10 cellular contexts compared by ENCODE assay signal in genomic region chr18:48137354-48138208, GRCh38.
DNase-seq lines count a peak whose midpoint lies in the region; ATAC-seq, FAIRE-seq and TF ChIP-seq lines count a peak whose summit lies in the region.
"Had no signal": no experiment of that assay in that cellular context is flagged by ENCODE, and none has a peak within 500 bp of the region (broad histone marks: within the 10 kb centered on the region; RNA-seq: fewer than 3 reads in every experiment).

No MANE protein-coding gene starts in this region.

- CTCF ChIA-PET in CD8-positive, alpha-beta T cell (lab: Charles Lee), result no interaction called here

- no peaks in the 10 kb centered on the region for H3K36me3 ChIP-seq in lower lobe of right lung
- H3K36me3 ChIP-seq in thoracic aorta, result no peaks in the 10 kb centered on the region
- no peaks in the 10 kb centered on the region for H3K36me3 ChIP-seq in CD8-positive, alpha-beta T cell (ENCODE audit: insufficient read depth, low read length)

- peaks cover 50% of the 10 kb centered on the region for H3K27me3 Mint-ChIP-seq in activated T-cell treated with anti-CD3 and anti-CD28 coated beads, Interleukin-2, amount 50 U/mL, for 4 hours (ENCODE audit: low read depth)
- peaks cover 44% of the 10 kb centered on the region for H3K27me3 Mint-ChIP-seq in CD8-positive, alpha-beta T cell (ENCODE audit: low read depth)

- POLR2A ChIA-PET in CD8-positive, alpha-beta T cell (lab: Charles Lee), result no interaction called here

- H3K4me1 ChIP-seq in lower lobe of right lung (peaks cover 59% of the 10 kb centered on the region), thoracic aorta (ENCODE audit: control insufficient read depth in 1 of 2, low read depth in 2 of 2) (peaks cover 5 to 45% of the 10 kb centered on the region in 2 donors)
- H3K4me1 ChIP-seq in CD8-positive, alpha-beta T cell (ENCODE audit: insufficient read depth, low read length), result no peaks in the 10 kb centered on the region

- intact Hi-C loops in lower lobe of right lung (cut with DNase I), result no loop called here
- intact Hi-C loops in CD8-positive, alpha-beta T cell (cut with DNase I, micrococcal nuclease), result no loop called here

- no peak for DNase-seq in activated T-cell treated with anti-CD3 and anti-CD28 coated beads, Interleukin-2, amount 50 U/mL, for 4 hours
- no peak for DNase-seq in activated T-cell treated with anti-CD3 and anti-CD28 coated beads, Interleukin-2, amount 50 U/mL, for 48 hours
- DNase-seq in amniotic epithelial cell (ENCODE audit: low read depth), result peak; percentile 26
- DNase-seq in lower lobe of right lung, result no peak
- no peak for DNase-seq in thoracic aorta (ENCODE audit: low spot score)
- DNase-seq in CD8-positive, alpha-beta T cell, result no peak
- no peak for DNase-seq in D721Med (ENCODE audit: insufficient read length, low spot score)
- no peak for DNase-seq in NCI-H2196 (lab: John Stamatoyannopoulos, UW; ENCODE audit: unreplicated experiment)
- DNase-seq: activated CD4-positive, alpha-beta T cell treated with anti-CD3 and anti-CD28 coated beads, Interleukin-2, amount 50 U/mL, for 48 hours; NCI-H524 treated with DMSO at 0.1 percent for 48 hours had no signal

- TF ChIP-seq CTCF in lower lobe of right lung (IDR thresholded peaks at IDR 0.05) (no peak), thoracic aorta (IDR thresholded peaks at IDR 0.05) (no peak), D721Med (IDR thresholded peaks at IDR 0.05; ENCODE audit: insufficient read depth, missing control alignments) (no peak)
- TF ChIP-seq CTCF in CD8-positive, alpha-beta T cell (IDR thresholded peaks at IDR 0.05), result no peak

- H3K36me3 Mint-ChIP-seq in activated T-cell treated with anti-CD3 and anti-CD28 coated beads, Interleukin-2, amount 50 U/mL, for 4 hours (ENCODE audit: insufficient read depth), result no peaks in the 10 kb centered on the region
- H3K36me3 Mint-ChIP-seq in CD8-positive, alpha-beta T cell, result no peaks in the 10 kb centered on the region

- no peak for FAIRE-seq in D721Med (lab: Jason Lieb, UNC)

- H3K9me3 ChIP-seq in lower lobe of right lung, result no peaks in the 10 kb centered on the region
- H3K9me3 ChIP-seq in thoracic aorta, result no peaks in the 10 kb centered on the region
- H3K9me3 ChIP-seq in CD8-positive, alpha-beta T cell (ENCODE audit: low read length), result no peaks in the 10 kb centered on the region

- peak overlapping the region; percentile 57 for H3K4me3 Mint-ChIP-seq in activated T-cell treated with anti-CD3 and anti-CD28 coated beads, Interleukin-2, amount 50 U/mL, for 4 hours
- no peak overlapping the region for H3K4me3 Mint-ChIP-seq in CD8-positive, alpha-beta T cell

- H3K4me3 ChIP-seq in lower lobe of right lung, result peak overlapping the region; percentile 73
- peak overlapping the region; percentile 80 for H3K4me3 ChIP-seq in thoracic aorta
- no peak overlapping the region for H3K4me3 ChIP-seq in CD8-positive, alpha-beta T cell (ENCODE audit: low read depth, low read length)

- no peak overlapping the region for H3K27ac Mint-ChIP-seq in CD8-positive, alpha-beta T cell

- H3K27ac ChIP-seq in lower lobe of right lung (peak overlapping the region; percentile 64), thoracic aorta (no peak overlapping the region)
- no peak overlapping the region for H3K27ac ChIP-seq in CD8-positive, alpha-beta T cell (ENCODE audit: low read depth, low read length)

- ATAC-seq in activated T-cell treated with anti-CD3 and anti-CD28 coated beads, Interleukin-2, amount 50 U/mL, for 4 hours, result no peak
- ATAC-seq in lower lobe of right lung (no peak), thoracic aorta (ENCODE audit: insufficient number of reproducible peaks, low FRiP score, low read depth) (no peak)
- no peak for ATAC-seq in CD8-positive, alpha-beta T cell

- H3K9me3 Mint-ChIP-seq in activated T-cell treated with anti-CD3 and anti-CD28 coated beads, Interleukin-2, amount 50 U/mL, for 4 hours, result no peaks in the 10 kb centered on the region
- H3K9me3 Mint-ChIP-seq in CD8-positive, alpha-beta T cell, result no peaks in the 10 kb centered on the region

- H3K4me1 Mint-ChIP-seq in activated T-cell treated with anti-CD3 and anti-CD28 coated beads, Interleukin-2, amount 50 U/mL, for 4 hours (ENCODE audit: low read depth), result peaks cover 10% of the 10 kb centered on the region
- H3K4me1 Mint-ChIP-seq in CD8-positive, alpha-beta T cell (ENCODE audit: low read depth), result peaks cover 4% of the 10 kb centered on the region

- H3K27me3 ChIP-seq in lower lobe of right lung (ENCODE audit: low read depth) (peaks cover 14% of the 10 kb centered on the region), thoracic aorta (replicated peaks; ENCODE audit: insufficient read depth) (no peaks in the 10 kb centered on the region)
- H3K27me3 ChIP-seq in CD8-positive, alpha-beta T cell (ENCODE audit: insufficient read depth, low read length), result no peaks in the 10 kb centered on the region
